Comparison of ENCODE assay signal across 2 cellular contexts in the genomic region with DNA sequence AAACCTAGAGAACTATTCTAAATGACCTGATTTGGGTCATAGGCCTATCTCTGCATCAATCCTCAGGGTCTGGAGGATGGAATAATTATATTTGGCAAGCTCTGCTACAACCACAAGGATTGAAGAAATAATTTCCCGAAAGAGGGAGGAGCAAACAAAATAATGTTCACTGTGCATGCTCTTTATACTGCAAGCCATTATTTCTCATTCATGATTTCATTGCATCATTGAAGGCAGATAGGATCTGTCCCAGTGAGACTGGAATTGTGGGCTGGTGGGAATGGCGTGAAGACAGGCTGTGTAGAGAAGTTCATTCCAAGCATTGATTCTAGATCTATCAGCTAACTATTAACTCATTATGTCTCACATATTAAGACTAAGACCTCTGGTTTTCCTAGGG.
TF ChIP-seq lines count a peak whose summit lies in the region.

No MANE protein-coding gene starts in this region.

TF ChIP-seq in SK-N-SH treated with all-trans-retinoic acid at 6 μM for 48 hours, 23 proteins besides CTCF, POLR2A, EP300 and RAD21:
- TF ChIP-seq GLIS3 (CRISPR knock-in tag; IDR thresholded peaks at IDR 0.05), result no peak
- TF ChIP-seq, protein P1, sequence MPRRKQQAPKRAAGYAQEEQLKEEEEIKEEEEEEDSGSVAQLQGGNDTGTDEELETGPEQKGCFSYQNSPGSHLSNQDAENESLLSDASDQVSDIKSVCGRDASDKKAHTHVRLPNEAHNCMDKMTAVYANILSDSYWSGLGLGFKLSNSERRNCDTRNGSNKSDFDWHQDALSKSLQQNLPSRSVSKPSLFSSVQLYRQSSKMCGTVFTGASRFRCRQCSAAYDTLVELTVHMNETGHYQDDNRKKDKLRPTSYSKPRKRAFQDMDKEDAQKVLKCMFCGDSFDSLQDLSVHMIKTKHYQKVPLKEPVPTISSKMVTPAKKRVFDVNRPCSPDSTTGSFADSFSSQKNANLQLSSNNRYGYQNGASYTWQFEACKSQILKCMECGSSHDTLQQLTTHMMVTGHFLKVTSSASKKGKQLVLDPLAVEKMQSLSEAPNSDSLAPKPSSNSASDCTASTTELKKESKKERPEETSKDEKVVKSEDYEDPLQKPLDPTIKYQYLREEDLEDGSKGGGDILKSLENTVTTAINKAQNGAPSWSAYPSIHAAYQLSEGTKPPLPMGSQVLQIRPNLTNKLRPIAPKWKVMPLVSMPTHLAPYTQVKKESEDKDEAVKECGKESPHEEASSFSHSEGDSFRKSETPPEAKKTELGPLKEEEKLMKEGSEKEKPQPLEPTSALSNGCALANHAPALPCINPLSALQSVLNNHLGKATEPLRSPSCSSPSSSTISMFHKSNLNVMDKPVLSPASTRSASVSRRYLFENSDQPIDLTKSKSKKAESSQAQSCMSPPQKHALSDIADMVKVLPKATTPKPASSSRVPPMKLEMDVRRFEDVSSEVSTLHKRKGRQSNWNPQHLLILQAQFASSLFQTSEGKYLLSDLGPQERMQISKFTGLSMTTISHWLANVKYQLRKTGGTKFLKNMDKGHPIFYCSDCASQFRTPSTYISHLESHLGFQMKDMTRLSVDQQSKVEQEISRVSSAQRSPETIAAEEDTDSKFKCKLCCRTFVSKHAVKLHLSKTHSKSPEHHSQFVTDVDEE (CRISPR knock-in tag; IDR thresholded peaks at IDR 0.05), result 0 out of 2 replicates have a peak, but pooled peaks have one; percentile 22
- no peak for TF ChIP-seq PPARA (CRISPR knock-in tag; IDR thresholded peaks at IDR 0.05; ENCODE audit: borderline replicate concordance)
- no peak for TF ChIP-seq ZFP3 (CRISPR knock-in tag; IDR thresholded peaks at IDR 0.05)
TF ChIP-seq in SK-N-SH treated with all-trans-retinoic acid at 6 μM for 48 hours: peak in this region for 1.

TF ChIP-seq in SK-N-SH, 30 proteins besides CTCF, POLR2A, EP300 and RAD21:
- TF ChIP-seq, protein P2, sequence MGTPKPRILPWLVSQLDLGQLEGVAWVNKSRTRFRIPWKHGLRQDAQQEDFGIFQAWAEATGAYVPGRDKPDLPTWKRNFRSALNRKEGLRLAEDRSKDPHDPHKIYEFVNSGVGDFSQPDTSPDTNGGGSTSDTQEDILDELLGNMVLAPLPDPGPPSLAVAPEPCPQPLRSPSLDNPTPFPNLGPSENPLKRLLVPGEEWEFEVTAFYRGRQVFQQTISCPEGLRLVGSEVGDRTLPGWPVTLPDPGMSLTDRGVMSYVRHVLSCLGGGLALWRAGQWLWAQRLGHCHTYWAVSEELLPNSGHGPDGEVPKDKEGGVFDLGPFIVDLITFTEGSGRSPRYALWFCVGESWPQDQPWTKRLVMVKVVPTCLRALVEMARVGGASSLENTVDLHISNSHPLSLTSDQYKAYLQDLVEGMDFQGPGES (IDR thresholded peaks at IDR 0.05; ENCODE audit: low read depth, low read length), result no peak
- TF ChIP-seq, protein P3, sequence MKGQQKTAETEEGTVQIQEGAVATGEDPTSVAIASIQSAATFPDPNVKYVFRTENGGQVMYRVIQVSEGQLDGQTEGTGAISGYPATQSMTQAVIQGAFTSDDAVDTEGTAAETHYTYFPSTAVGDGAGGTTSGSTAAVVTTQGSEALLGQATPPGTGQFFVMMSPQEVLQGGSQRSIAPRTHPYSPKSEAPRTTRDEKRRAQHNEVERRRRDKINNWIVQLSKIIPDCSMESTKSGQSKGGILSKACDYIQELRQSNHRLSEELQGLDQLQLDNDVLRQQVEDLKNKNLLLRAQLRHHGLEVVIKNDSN (IDR thresholded peaks at IDR 0.05; ENCODE audit: borderline replicate concordance, low read depth), result no peak
- TF ChIP-seq GABPA (IDR thresholded peaks at IDR 0.05; ENCODE audit: low read depth) (no peak), FOXM1 (IDR thresholded peaks at IDR 0.05; ENCODE audit: low read depth) (no peak), SMC3 (IDR thresholded peaks at IDR 0.05; ENCODE audit: low read depth, low read length) (no peak), NFIC (IDR thresholded peaks at IDR 0.05; ENCODE audit: borderline replicate concordance) (no peak), MEF2A (IDR thresholded peaks at IDR 0.05; ENCODE audit: borderline replicate concordance, low read depth) (no peak), EZH2phosphoT487 (IDR thresholded peaks at IDR 0.05; ENCODE audit: borderline replicate concordance, low read depth) (no peak), ELF1 (IDR thresholded peaks at IDR 0.05) (no peak), JUND (IDR thresholded peaks at IDR 0.05) (no peak), RXRA (IDR thresholded peaks at IDR 0.05; ENCODE audit: borderline replicate concordance, low read depth) (no peak), TEAD4 (IDR thresholded peaks at IDR 0.05; ENCODE audit: borderline replicate concordance, insufficient read depth) (no peak), RCOR1 (IDR thresholded peaks at IDR 0.05; ENCODE audit: low read length) (no peak), TCF12 (IDR thresholded peaks at IDR 0.05) (no peak), POLR2AphosphoS5 (IDR thresholded peaks at IDR 0.05; ENCODE audit: low read depth, low read length) (no peak)
- TF ChIP-seq, protein P4, sequence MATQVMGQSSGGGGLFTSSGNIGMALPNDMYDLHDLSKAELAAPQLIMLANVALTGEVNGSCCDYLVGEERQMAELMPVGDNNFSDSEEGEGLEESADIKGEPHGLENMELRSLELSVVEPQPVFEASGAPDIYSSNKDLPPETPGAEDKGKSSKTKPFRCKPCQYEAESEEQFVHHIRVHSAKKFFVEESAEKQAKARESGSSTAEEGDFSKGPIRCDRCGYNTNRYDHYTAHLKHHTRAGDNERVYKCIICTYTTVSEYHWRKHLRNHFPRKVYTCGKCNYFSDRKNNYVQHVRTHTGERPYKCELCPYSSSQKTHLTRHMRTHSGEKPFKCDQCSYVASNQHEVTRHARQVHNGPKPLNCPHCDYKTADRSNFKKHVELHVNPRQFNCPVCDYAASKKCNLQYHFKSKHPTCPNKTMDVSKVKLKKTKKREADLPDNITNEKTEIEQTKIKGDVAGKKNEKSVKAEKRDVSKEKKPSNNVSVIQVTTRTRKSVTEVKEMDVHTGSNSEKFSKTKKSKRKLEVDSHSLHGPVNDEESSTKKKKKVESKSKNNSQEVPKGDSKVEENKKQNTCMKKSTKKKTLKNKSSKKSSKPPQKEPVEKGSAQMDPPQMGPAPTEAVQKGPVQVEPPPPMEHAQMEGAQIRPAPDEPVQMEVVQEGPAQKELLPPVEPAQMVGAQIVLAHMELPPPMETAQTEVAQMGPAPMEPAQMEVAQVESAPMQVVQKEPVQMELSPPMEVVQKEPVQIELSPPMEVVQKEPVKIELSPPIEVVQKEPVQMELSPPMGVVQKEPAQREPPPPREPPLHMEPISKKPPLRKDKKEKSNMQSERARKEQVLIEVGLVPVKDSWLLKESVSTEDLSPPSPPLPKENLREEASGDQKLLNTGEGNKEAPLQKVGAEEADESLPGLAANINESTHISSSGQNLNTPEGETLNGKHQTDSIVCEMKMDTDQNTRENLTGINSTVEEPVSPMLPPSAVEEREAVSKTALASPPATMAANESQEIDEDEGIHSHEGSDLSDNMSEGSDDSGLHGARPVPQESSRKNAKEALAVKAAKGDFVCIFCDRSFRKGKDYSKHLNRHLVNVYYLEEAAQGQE (IDR thresholded peaks at IDR 0.05; ENCODE audit: low read depth, low read length), result no peak
- TF ChIP-seq, protein P5, sequence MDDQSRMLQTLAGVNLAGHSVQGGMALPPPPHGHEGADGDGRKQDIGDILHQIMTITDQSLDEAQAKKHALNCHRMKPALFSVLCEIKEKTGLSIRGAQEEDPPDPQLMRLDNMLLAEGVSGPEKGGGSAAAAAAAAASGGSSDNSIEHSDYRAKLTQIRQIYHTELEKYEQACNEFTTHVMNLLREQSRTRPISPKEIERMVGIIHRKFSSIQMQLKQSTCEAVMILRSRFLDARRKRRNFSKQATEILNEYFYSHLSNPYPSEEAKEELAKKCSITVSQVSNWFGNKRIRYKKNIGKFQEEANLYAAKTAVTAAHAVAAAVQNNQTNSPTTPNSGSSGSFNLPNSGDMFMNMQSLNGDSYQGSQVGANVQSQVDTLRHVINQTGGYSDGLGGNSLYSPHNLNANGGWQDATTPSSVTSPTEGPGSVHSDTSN (IDR thresholded peaks at IDR 0.05), result no peak
- TF ChIP-seq, protein P6, sequence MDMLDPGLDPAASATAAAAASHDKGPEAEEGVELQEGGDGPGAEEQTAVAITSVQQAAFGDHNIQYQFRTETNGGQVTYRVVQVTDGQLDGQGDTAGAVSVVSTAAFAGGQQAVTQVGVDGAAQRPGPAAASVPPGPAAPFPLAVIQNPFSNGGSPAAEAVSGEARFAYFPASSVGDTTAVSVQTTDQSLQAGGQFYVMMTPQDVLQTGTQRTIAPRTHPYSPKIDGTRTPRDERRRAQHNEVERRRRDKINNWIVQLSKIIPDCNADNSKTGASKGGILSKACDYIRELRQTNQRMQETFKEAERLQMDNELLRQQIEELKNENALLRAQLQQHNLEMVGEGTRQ (IDR thresholded peaks at IDR 0.05; ENCODE audit: borderline replicate concordance, low read depth, low read length), result no peak
- TF ChIP-seq, protein P7, sequence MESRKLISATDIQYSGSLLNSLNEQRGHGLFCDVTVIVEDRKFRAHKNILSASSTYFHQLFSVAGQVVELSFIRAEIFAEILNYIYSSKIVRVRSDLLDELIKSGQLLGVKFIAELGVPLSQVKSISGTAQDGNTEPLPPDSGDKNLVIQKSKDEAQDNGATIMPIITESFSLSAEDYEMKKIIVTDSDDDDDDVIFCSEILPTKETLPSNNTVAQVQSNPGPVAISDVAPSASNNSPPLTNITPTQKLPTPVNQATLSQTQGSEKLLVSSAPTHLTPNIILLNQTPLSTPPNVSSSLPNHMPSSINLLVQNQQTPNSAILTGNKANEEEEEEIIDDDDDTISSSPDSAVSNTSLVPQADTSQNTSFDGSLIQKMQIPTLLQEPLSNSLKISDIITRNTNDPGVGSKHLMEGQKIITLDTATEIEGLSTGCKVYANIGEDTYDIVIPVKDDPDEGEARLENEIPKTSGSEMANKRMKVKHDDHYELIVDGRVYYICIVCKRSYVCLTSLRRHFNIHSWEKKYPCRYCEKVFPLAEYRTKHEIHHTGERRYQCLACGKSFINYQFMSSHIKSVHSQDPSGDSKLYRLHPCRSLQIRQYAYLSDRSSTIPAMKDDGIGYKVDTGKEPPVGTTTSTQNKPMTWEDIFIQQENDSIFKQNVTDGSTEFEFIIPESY (IDR thresholded peaks at IDR 0.05; ENCODE audit: borderline replicate concordance, low read depth), result no peak
